Comparison of ENCODE assay signal across 8 cellular contexts in the genomic region with DNA sequence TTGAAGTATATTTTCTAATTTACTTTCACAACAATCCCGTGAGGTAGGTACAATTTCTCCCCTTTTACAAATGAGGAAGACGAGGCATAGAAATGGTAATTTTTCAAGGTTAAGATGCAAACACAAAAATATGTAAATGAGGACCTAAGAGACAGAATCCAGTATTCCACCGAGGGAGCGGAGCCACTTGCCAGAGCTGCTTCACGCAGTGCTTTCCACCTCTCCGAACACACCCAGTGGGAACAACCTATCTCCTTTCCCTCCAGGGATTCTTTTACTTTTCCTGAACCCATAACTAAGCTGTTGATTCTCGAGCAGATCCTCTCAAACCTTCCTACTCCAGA. TPM values are rescaled to one million over a fixed set of nuclear protein-coding genes. Genes with fewer than 3 reads are reported as not detected.
DNase-seq lines count a peak whose midpoint lies in the region; ATAC-seq and TF ChIP-seq lines count a peak whose summit lies in the region.

No MANE protein-coding gene starts in this region.

- peaks cover 2% of the 10 kb centered on the region for H3K36me3 Mint-ChIP-seq in activated naive CD4-positive, alpha-beta T cell treated with anti-CD3 and anti-CD28 coated beads, Interleukin-2, amount 50 U/mL, for 24 hours

- no peaks in the 10 kb centered on the region for H3K27me3 ChIP-seq in breast epithelium
- no peaks in the 10 kb centered on the region for H3K27me3 ChIP-seq in vagina

- no peaks in the 10 kb centered on the region for H3K36me3 ChIP-seq in breast epithelium
- no peaks in the 10 kb centered on the region for H3K36me3 ChIP-seq in mesodermal cell (ENCODE audit: control insufficient read depth, insufficient read depth, low read length)
- no peaks in the 10 kb centered on the region for H3K36me3 ChIP-seq in vagina

- intact Hi-C loops in breast epithelium (cut with DNase I; ENCODE audit: low total_unique reads), result no loop called here
- intact Hi-C loops in vagina (cut with DNase I), result no loop called here

- WGBS in mesodermal cell (ENCODE audit: insufficient coverage in 2 of 2), 2 experiments, result 4 to 13% methylated on average over 4 of the region's 7 CpGs

- H3K27ac ChIP-seq in breast epithelium, result peak overlapping the region in 1 of 2 donors; percentile 85
- H3K27ac ChIP-seq in mesodermal cell (ENCODE audit: low read depth, low read length, severe bottlenecking), result no peak overlapping the region
- peak overlapping the region; percentile 86 for H3K27ac ChIP-seq in vagina

- H3K4me1 Mint-ChIP-seq in activated naive CD4-positive, alpha-beta T cell treated with anti-CD3 and anti-CD28 coated beads, Interleukin-2, amount 50 U/mL, for 24 hours, result peaks cover 54% of the 10 kb centered on the region

- H3K9me3 Mint-ChIP-seq in activated naive CD4-positive, alpha-beta T cell treated with anti-CD3 and anti-CD28 coated beads, Interleukin-2, amount 50 U/mL, for 24 hours, result no peaks in the 10 kb centered on the region

- H3K27ac Mint-ChIP-seq in activated naive CD4-positive, alpha-beta T cell treated with anti-CD3 and anti-CD28 coated beads, Interleukin-2, amount 50 U/mL, for 24 hours, result peak overlapping the region; percentile 94

- H3K9me3 ChIP-seq in breast epithelium (no peaks in the 10 kb centered on the region), mesodermal cell (ENCODE audit: control insufficient read depth, low read length) (no peaks in the 10 kb centered on the region), vagina (no peaks in the 10 kb centered on the region)

- no peaks in the 10 kb centered on the region for H3K27me3 Mint-ChIP-seq in activated naive CD4-positive, alpha-beta T cell treated with anti-CD3 and anti-CD28 coated beads, Interleukin-2, amount 50 U/mL, for 24 hours

- H3K4me3 ChIP-seq in breast epithelium (peak overlapping the region; percentile 75 to 86 (median 83)), mesodermal cell (ENCODE audit: extremely low read depth, insufficient read depth, low read length, poor library complexity, severe bottlenecking) (peak overlapping the region; percentile 86), vagina (peak overlapping the region; percentile 88 to 91)

- TF ChIP-seq CTCF in breast epithelium (IDR thresholded peaks at IDR 0.05) (no peak), vagina (IDR thresholded peaks at IDR 0.05) (no peak), GM10266 (IDR thresholded peaks at IDR 0.05; ENCODE audit: control insufficient read depth, insufficient read depth, low read depth, missing control alignments) (no peak)

- TF ChIP-seq POLR2A in breast epithelium (IDR thresholded peaks at IDR 0.05), result no peak
- no peak for TF ChIP-seq POLR2A in vagina (IDR thresholded peaks at IDR 0.05)

- DNase-seq in activated naive CD4-positive, alpha-beta T cell (lab: John Stamatoyannopoulos, UW), result no peak
- no peak for DNase-seq in breast epithelium (ENCODE audit: low spot score in 2 of 2)
- no peak for DNase-seq in vagina (ENCODE audit: extremely low spot score in 2 of 2)
- DNase-seq in GM10266 (ENCODE audit: extremely low spot score), result no peak
- no peak for DNase-seq in GF-D8 (lab: John Stamatoyannopoulos, UW)

- H3K4me3 Mint-ChIP-seq in activated naive CD4-positive, alpha-beta T cell treated with anti-CD3 and anti-CD28 coated beads, Interleukin-2, amount 50 U/mL, for 24 hours, result peak overlapping the region; percentile 100

- no peak for ATAC-seq in HG03280 (IDR thresholded peaks at IDR 0.05; ENCODE audit: unreplicated experiment)

- peaks cover 0 to 7% of the 10 kb centered on the region in 2 donors for H3K4me1 ChIP-seq in breast epithelium
- no peaks in the 10 kb centered on the region for H3K4me1 ChIP-seq in mesodermal cell (ENCODE audit: control insufficient read depth, insufficient read depth, low read length, poor library complexity, severe bottlenecking)
- peaks cover 44% of the 10 kb centered on the region for H3K4me1 ChIP-seq in vagina

RNA-seq across cellular contexts. Expression of a gene that starts 1.6 kb away (rescaled TPM):
- total RNA-seq in breast epithelium (10 to 100 TPM; 25.2 to 32.9 (median 26.7) TPM), vagina (17.4 TPM)
- 9.1 TPM for polyA plus RNA-seq in mesodermal cell (2013, experiment 1 of 2)
- 9.5 TPM for polyA plus RNA-seq in mesodermal cell (2013, experiment 2 of 2)
